In the genomic region with DNA sequence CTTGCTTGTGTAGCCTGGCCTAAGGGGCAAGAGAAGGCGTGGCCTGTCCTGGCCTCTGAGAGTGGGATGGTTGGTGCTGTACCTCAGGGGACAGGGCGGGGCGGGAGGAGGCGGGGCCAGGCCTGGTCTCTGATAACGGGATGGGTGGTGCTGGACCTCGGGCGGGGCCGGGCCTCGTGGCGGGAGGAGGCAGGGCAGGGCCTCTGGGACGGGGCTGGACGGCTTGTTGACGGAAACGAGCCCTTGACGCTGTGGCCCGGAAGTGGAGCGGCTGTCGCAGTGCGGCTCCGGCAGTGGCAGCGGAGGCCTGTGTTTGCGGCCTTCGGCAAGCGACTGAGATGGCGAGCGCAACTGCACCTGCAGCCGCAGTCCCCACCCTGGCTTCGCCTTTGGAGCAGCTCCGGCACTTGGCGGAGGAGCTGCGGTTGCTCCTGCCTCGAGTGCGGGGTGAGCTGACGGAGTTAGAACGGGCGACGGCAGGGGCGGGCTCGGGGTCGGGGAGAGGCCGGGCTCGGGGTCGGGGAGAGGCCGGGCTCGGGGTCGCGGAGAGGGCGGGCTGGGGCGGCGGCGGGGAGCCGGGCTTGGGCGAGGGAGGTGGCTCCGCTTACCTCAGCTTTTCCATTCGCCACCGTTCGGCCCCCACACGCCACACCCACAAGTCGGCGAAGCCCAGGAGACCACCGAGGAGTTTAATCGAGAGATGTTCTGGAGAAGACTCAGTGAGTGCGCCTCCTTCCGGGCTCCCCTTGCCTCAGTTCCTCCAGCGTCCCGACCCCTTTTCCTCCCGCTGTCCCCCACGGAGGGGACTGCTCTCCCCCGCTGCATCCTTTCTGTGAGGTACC, we compare ENCODE assay signal across 8 cellular contexts. TPM values are rescaled to one million over a fixed set of nuclear protein-coding genes. Genes with fewer than 3 reads are reported as not detected.
DNase-seq lines count a peak whose midpoint lies in the region; ATAC-seq and TF ChIP-seq lines count a peak whose summit lies in the region.

A gene with protein sequence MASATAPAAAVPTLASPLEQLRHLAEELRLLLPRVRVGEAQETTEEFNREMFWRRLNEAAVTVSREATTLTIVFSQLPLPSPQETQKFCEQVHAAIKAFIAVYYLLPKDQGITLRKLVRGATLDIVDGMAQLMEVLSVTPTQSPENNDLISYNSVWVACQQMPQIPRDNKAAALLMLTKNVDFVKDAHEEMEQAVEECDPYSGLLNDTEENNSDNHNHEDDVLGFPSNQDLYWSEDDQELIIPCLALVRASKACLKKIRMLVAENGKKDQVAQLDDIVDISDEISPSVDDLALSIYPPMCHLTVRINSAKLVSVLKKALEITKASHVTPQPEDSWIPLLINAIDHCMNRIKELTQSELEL (plus strand): TSS at position 243 of the 842 bp plus-strand sequence. CDS start 96 bp downstream, at position 339.

- TF ChIP-seq POLR2A in uterus (IDR thresholded peaks at IDR 0.05), result peak; percentile 34 to 76

- H3K36me3 ChIP-seq in psoas muscle (ENCODE audit: insufficient read depth in 1 of 2, low read depth in 1 of 2) (peaks cover 2 to 15% of the 10 kb centered on the region in 2 donors), uterus (no peaks in the 10 kb centered on the region)

- H3K9me3 ChIP-seq in psoas muscle, result no peaks in the 10 kb centered on the region
- no peaks in the 10 kb centered on the region for H3K9me3 ChIP-seq in uterus

- in situ Hi-C loops in GM13977 (cut with MboI; ENCODE audit: low pct_unique_long_range_greater_than_20kb, low sequenced_read_pairs, unreplicated experiment), result no loop called here

- WGBS in psoas muscle, 3 donors, result 1% methylated on average over 40 to 69 of the region's 69 CpGs

- peak; percentile 99 for DNase-seq in GM13977 (ENCODE audit: low spot score)
- peak; percentile 93 for DNase-seq in NCI-H146 (lab: John Stamatoyannopoulos, UW)
- peak; percentile 61 to 96 (median 79) for DNase-seq in T-helper 2 cell
- peak; percentile 24 to 92 (median 69) for DNase-seq in amygdala (lab: John Stamatoyannopoulos, UW)
- peak; percentile 98 for DNase-seq in left ventricle myocardium superior
- peak; percentile 96 to 98 for DNase-seq in psoas muscle
- peak; percentile 91 to 92 for DNase-seq in uterus

- ATAC-seq in HG02763 (IDR thresholded peaks at IDR 0.05; ENCODE audit: unreplicated experiment) (peak; percentile 85), left ventricle myocardium superior (peak; percentile 98), psoas muscle (peak; percentile 96 to 98 (median 97))

- H3K4me1 ChIP-seq in psoas muscle, result peaks cover 42% of the 10 kb centered on the region
- H3K4me1 ChIP-seq in uterus, result no peaks in the 10 kb centered on the region

- TF ChIP-seq CTCF in GM13977 (IDR thresholded peaks at IDR 0.05; ENCODE audit: extremely low read depth, insufficient read depth, missing control alignments), result peak; percentile 52
- TF ChIP-seq CTCF in psoas muscle (IDR thresholded peaks at IDR 0.05), result peak; percentile 24
- peak in 3 of 4 experiments; percentile 10 to 27 (median 24) for TF ChIP-seq CTCF in uterus (IDR thresholded peaks at IDR 0.05)

- H3K27ac ChIP-seq in psoas muscle (peak within 1 kb of the TSS; percentile 88), uterus (peak within 1 kb of the TSS; percentile 69 to 91)

- H3K4me3 ChIP-seq in psoas muscle, result peak within 1 kb of the TSS; percentile 88
- peak within 1 kb of the TSS; percentile 72 to 87 for H3K4me3 ChIP-seq in uterus

- no peaks in the 10 kb centered on the region for H3K27me3 ChIP-seq in psoas muscle (ENCODE audit: insufficient read depth in 3 of 3, low read length in 2 of 3)
- H3K27me3 ChIP-seq in uterus, result no peaks in the 10 kb centered on the region

- intact Hi-C loops in left ventricle myocardium superior (cut with micrococcal nuclease) (no loop called here), psoas muscle (cut with DNase I) (loop anchor here in 1 of 2 donors (5.0 kb wide), 1 partner anchor 97 kb away; no protein-coding TSS in a partner anchor), uterus (cut with DNase I; ENCODE audit: low total_unique reads) (no loop called here)

RNA-seq across cellular contexts. Expression of the gene that starts here (rescaled TPM):
- total RNA-seq in left ventricle myocardium superior (56.6 TPM), psoas muscle (10 to 100 TPM; 40.7 to 64.3 (median 50.4) TPM), uterus (10 to 100 TPM; 27.9 to 45.6 (median 44.0) TPM)
- 10 to 100 TPM; 34.9 to 79.2 (median 36.4) TPM for polyA plus RNA-seq in psoas muscle

Comparison
In these comparisons a context has a peak if more than half of its experiments do, and no peak if none do; other contexts are left out.
1. Peak in every context shown above with its lines: DNase-seq, ATAC-seq, H3K4me3 ChIP-seq and H3K27ac ChIP-seq.